Comparison of ENCODE assay signal across 17 cellular contexts in the genomic region with DNA sequence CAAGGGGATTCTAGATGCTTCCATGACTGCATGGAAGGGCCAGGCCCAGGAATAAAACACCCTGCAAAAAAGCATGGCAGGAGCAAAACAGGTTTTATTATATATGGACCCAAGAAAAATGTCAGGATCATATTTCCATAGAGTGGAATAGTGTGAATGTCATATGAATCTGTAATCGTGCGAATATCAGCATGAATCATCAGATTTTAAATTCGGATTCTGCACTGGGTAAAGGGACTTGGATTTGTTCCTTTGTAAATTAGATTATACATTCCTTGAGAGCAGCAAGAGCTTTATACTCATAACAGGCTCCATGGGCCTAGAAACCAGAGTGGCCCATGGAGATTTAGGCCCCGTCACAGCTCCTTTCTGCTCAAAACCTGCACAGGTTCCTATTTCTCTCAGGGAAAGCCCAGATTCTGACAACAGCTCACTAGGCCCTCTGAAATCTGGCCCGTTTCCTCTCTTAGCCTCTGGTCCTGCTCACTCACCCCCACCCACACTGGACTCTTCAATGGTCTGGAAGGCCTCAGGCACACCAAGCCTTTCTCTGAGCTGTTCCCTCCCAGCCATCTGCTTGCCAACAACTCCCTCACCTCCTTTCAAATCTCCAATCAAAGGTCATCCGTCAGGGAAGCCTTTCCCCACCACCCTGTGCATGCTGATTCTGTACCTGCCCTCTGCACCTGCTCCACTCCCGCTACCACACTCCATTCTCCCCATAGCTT.
DNase-seq lines count a peak whose midpoint lies in the region; ATAC-seq, FAIRE-seq and TF ChIP-seq lines count a peak whose summit lies in the region.
"Had no signal": no experiment of that assay in that cellular context is flagged by ENCODE, and none has a peak within 500 bp of the region (broad histone marks: within the 10 kb centered on the region; RNA-seq: fewer than 3 reads in every experiment).

No MANE protein-coding gene starts in this region.

- peaks cover 8% of the 10 kb centered on the region for H3K36me3 Mint-ChIP-seq in activated naive CD4-positive, alpha-beta T cell treated with anti-CD3 and anti-CD28 coated beads, Interleukin-2, amount 10 ng/mL, durations not matched to agents 7 days and 5 days
- no peaks in the 10 kb centered on the region for H3K36me3 Mint-ChIP-seq in activated naive CD8-positive, alpha-beta T cell treated with anti-CD3 and anti-CD28 coated beads, Interleukin-2, amount 50 U/mL, for 24 hours (ENCODE audit: low read depth)
- H3K36me3 Mint-ChIP-seq: IgD-negative memory B cell; natural killer cell treated with Interleukin-12 subunit alpha and Interleukin-12 subunit beta and Interleukin-15 and Interleukin-18, amount 100 ng/mL, for 72 hours had no signal

- no peak overlapping the region for H3K4me3 Mint-ChIP-seq in activated naive CD4-positive, alpha-beta T cell treated with anti-CD3 and anti-CD28 coated beads, Interleukin-2, amount 10 ng/mL, durations not matched to agents 7 days and 5 days
- peak overlapping the region; percentile 0 for H3K4me3 Mint-ChIP-seq in activated naive CD8-positive, alpha-beta T cell treated with anti-CD3 and anti-CD28 coated beads, Interleukin-2, amount 50 U/mL, for 24 hours
- H3K4me3 Mint-ChIP-seq: IgD-negative memory B cell; natural killer cell treated with Interleukin-12 subunit alpha and Interleukin-12 subunit beta and Interleukin-15 and Interleukin-18, amount 100 ng/mL, for 72 hours had no signal

- H3K4me1 ChIP-seq in right atrium auricular region = peaks cover 0 to 15% of the 10 kb centered on the region in 2 donors
- H3K4me1 ChIP-seq in A673 (ENCODE audit: insufficient read depth, low read length, poor library complexity, severe bottlenecking) = peaks cover 10% of the 10 kb centered on the region
- H3K4me1 ChIP-seq: colonic mucosa had no signal

- no peak for DNase-seq in activated naive CD4-positive, alpha-beta T cell treated with anti-CD3 and anti-CD28 coated beads, Interleukin-2, amount 10 ng/mL, durations not matched to agents 7 days and 5 days
- no peak for DNase-seq in activated naive CD4-positive, alpha-beta T cell treated with Interleukin-2 at 50 U/mL for 16 hours
- DNase-seq in activated naive CD8-positive, alpha-beta T cell treated with anti-CD3 and anti-CD28 coated beads, Interleukin-2, amount 50 U/mL, for 24 hours = no peak
- DNase-seq in right atrium auricular region (ENCODE audit: low spot score) (no peak), urothelium cell line (ENCODE audit: low spot score) (no peak), ACHN (no peak), NCI-H2029 treated with DMSO at 0.1 percent for 48 hours (lab: John Stamatoyannopoulos, UW) (no peak), A673 (ENCODE audit: low spot score) (no peak)
- DNase-seq: activated gamma-delta T cell, AML-193, colonic mucosa, foreskin keratinocyte, NCI-H1417, NCI-H526, SIG-M5 had no signal

- H3K27me3 Mint-ChIP-seq in activated naive CD4-positive, alpha-beta T cell treated with anti-CD3 and anti-CD28 coated beads, Interleukin-2, amount 10 ng/mL, durations not matched to agents 7 days and 5 days = peaks cover 18% of the 10 kb centered on the region
- H3K27me3 Mint-ChIP-seq in activated naive CD8-positive, alpha-beta T cell treated with anti-CD3 and anti-CD28 coated beads, Interleukin-2, amount 50 U/mL, for 24 hours = no peaks in the 10 kb centered on the region

- H3K9me3 Mint-ChIP-seq in activated naive CD4-positive, alpha-beta T cell treated with anti-CD3 and anti-CD28 coated beads, Interleukin-2, amount 10 ng/mL, durations not matched to agents 7 days and 5 days = peaks cover 13% of the 10 kb centered on the region
- peaks cover 3% of the 10 kb centered on the region for H3K9me3 Mint-ChIP-seq in activated naive CD8-positive, alpha-beta T cell treated with anti-CD3 and anti-CD28 coated beads, Interleukin-2, amount 50 U/mL, for 24 hours
- H3K9me3 Mint-ChIP-seq: IgD-negative memory B cell had no signal

- peak; percentile 5 for FAIRE-seq in urothelium cell line (lab: Jason Lieb, UNC)

- H3K27ac ChIP-seq in right atrium auricular region (peak overlapping the region; percentile 81 to 88), A673 (ENCODE audit: low read depth, low read length, poor library complexity, severe bottlenecking) (no peak overlapping the region)
- H3K27ac ChIP-seq: colonic mucosa, foreskin keratinocyte had no signal

- H3K27me3 ChIP-seq in right atrium auricular region (no peaks in the 10 kb centered on the region), A673 (replicated peaks; ENCODE audit: insufficient read depth, low read depth, low read length, poor library complexity) (no peaks in the 10 kb centered on the region)
- H3K27me3 ChIP-seq: colonic mucosa had no signal

- no peak overlapping the region for H3K4me3 ChIP-seq in right atrium auricular region
- H3K4me3 ChIP-seq in A673 (ENCODE audit: low read depth, low read length, poor library complexity, severe bottlenecking) = no peak overlapping the region
- H3K4me3 ChIP-seq: colonic mucosa had no signal

- H3K9me3 ChIP-seq in right atrium auricular region (peaks cover 0 to 9% of the 10 kb centered on the region in 2 donors), A673 (ENCODE audit: low read depth, low read length, poor library complexity, severe bottlenecking) (no peaks in the 10 kb centered on the region)
- H3K9me3 ChIP-seq: colonic mucosa had no signal

- POLR2A ChIA-PET in A673 (lab: Charles Lee; ENCODE audit: low non-redundant PET) = no interaction called here

- TF ChIP-seq CTCF in right atrium auricular region (IDR thresholded peaks at IDR 0.05) (no peak), A673 (conservative IDR thresholded peaks at IDR 0.05; ENCODE audit: low read depth, low read length) (no peak)

- in situ Hi-C loops in ACHN (cut with HindIII; ENCODE audit: low pct_ligation_motif_present, low pct_unique_long_range_greater_than_20kb, low sequenced_read_pairs) = no loop called here

- H3K36me3 ChIP-seq in right atrium auricular region (peaks cover 35% of the 10 kb centered on the region), A673 (ENCODE audit: insufficient read depth, low read length, poor library complexity, severe bottlenecking) (no peaks in the 10 kb centered on the region)
- H3K36me3 ChIP-seq: colonic mucosa had no signal

- peak overlapping the region; percentile 84 for H3K27ac Mint-ChIP-seq in activated naive CD4-positive, alpha-beta T cell treated with anti-CD3 and anti-CD28 coated beads, Interleukin-2, amount 10 ng/mL, durations not matched to agents 7 days and 5 days
- H3K27ac Mint-ChIP-seq in activated naive CD8-positive, alpha-beta T cell treated with anti-CD3 and anti-CD28 coated beads, Interleukin-2, amount 50 U/mL, for 24 hours = no peak overlapping the region
- H3K27ac Mint-ChIP-seq: IgD-negative memory B cell had no signal

- ATAC-seq in activated naive CD8-positive, alpha-beta T cell treated with anti-CD3 and anti-CD28 coated beads, Interleukin-2, amount 50 U/mL, for 24 hours = no peak
- ATAC-seq: foreskin keratinocyte had no signal

- H3K4me1 Mint-ChIP-seq in activated naive CD4-positive, alpha-beta T cell treated with anti-CD3 and anti-CD28 coated beads, Interleukin-2, amount 10 ng/mL, durations not matched to agents 7 days and 5 days = peaks cover 18% of the 10 kb centered on the region
- H3K4me1 Mint-ChIP-seq in activated naive CD8-positive, alpha-beta T cell treated with anti-CD3 and anti-CD28 coated beads, Interleukin-2, amount 50 U/mL, for 24 hours = peaks cover 36% of the 10 kb centered on the region

- BruUV-seq in A673 (replicated peaks; lab: Mats Ljungman, UMichigan) = no TSS peak

- intact Hi-C loops in A673 (cut with micrococcal nuclease; ENCODE audit: unreplicated experiment) = no loop called here

- CTCF ChIA-PET in activated naive CD4-positive, alpha-beta T cell treated with anti-CD3 and anti-CD28 coated beads, Interleukin-2, amount 10 ng/mL, durations not matched to agents 7 days and 5 days (lab: Charles Lee) = interaction anchor here (0.8 to 2.7 kb wide), 3 partner anchors 16 to 185 kb away, joined by 3 to 15 read pairs (median 6); no protein-coding TSS in a partner anchor
- CTCF ChIA-PET in A673 (lab: Charles Lee) = interaction anchor here (0.6 kb wide), 1 partner anchor 522 kb away, joined by 4 read pairs; no protein-coding TSS in a partner anchor
